In genomic region chr17:49603238-49603637, GRCh38 we compare ENCODE assay signal across 18 cellular contexts. TPM values are rescaled to one million over a fixed set of nuclear protein-coding genes. Genes with fewer than 3 reads are reported as not detected.
DNase-seq lines count a peak whose midpoint lies in the region; ATAC-seq and TF ChIP-seq lines count a peak whose summit lies in the region.
"Had no signal": no experiment of that assay in that cellular context is flagged by ENCODE, and none has a peak within 500 bp of the region (broad histone marks: within the 10 kb centered on the region; RNA-seq: fewer than 3 reads in every experiment).

No MANE protein-coding gene starts in this region.

- peak; percentile 81 for DNase-seq in fibroblast of gingiva (ENCODE audit: low read depth)
- peak; percentile 4 for DNase-seq in midbrain (lab: John Stamatoyannopoulos, UW)
- no peak for DNase-seq in transverse colon
- no peak for DNase-seq in inferior parietal cortex (ENCODE audit: extremely low spot score)
- DNase-seq in NCI-H345 treated with DMSO at 0.1 percent for 48 hours (lab: John Stamatoyannopoulos, UW; ENCODE audit: unreplicated experiment), result no peak
- no peak for DNase-seq in omental fat pad (ENCODE audit: low spot score)
- DNase-seq: activated CD4-positive, alpha-beta T cell treated with anti-CD3 and anti-CD28 coated beads for 4 hours; activated CD8-positive, alpha-beta memory T cell treated with anti-CD3 and anti-CD28 coated beads, Interleukin-2, amount 50 U/mL, for 48 hours; activated naive CD4-positive, alpha-beta T cell treated with Interleukin-2 at 50 U/mL for 16 hours; brain microvascular endothelial cell; DMS79; foreskin melanocyte; naive thymus-derived CD8-positive, alpha-beta T cell; NCI-H1694; NCI-H345; SIG-M5; T-helper 9 cell had no signal

- in situ Hi-C loops in transverse colon (cut with MboI; ENCODE audit: low pct_ligation_motif_present in 1 of 4, low pct_unique_long_range_greater_than_20kb in 1 of 4, low sequenced_read_pairs in 3 of 4), result no loop called here

- no peak overlapping the region for H3K4me3 ChIP-seq in transverse colon

- peaks cover 0 to 16% (median 0%) of the 10 kb centered on the region in 4 donors for H3K4me1 ChIP-seq in transverse colon

- H3K27ac ChIP-seq in VCaP (peak overlapping the region; percentile 63; the same call in 1 of the 2 replicates), transverse colon (peak overlapping the region in 3 of 4 donors; percentile 11 to 42 (median 25))
- H3K27ac ChIP-seq: brain microvascular endothelial cell had no signal

- H3K9me3 ChIP-seq in transverse colon, result no peaks in the 10 kb centered on the region

- 52 to 70% methylated on average over 3 of the region's 3 CpGs for WGBS in transverse colon (ENCODE audit: low coverage in 1 of 2), 2 donors

- no peak for ATAC-seq in omental fat pad (ENCODE audit: low FRiP score)
- ATAC-seq: naive thymus-derived CD8-positive, alpha-beta T cell had no signal

- no peak for TF ChIP-seq EP300 in transverse colon (IDR thresholded peaks at IDR 0.05; ENCODE audit: low read depth)

- H3K36me3 ChIP-seq in transverse colon, result peaks cover 0 to 85% (median 29%) of the 10 kb centered on the region in 4 donors

- TF ChIP-seq CTCF in VCaP (conservative IDR thresholded peaks at IDR 0.05) (no peak), transverse colon (IDR thresholded peaks at IDR 0.05) (no peak), omental fat pad (IDR thresholded peaks at IDR 0.05) (no peak)

- intact Hi-C loops in transverse colon (cut with DNase I; ENCODE audit: low total_unique reads), result no loop called here

- no peaks in the 10 kb centered on the region for H3K27me3 ChIP-seq in transverse colon
- H3K27me3 ChIP-seq: brain microvascular endothelial cell had no signal

- TF ChIP-seq POLR2A in transverse colon (IDR thresholded peaks at IDR 0.05), result no peak

RNA-seq across cellular contexts. Expression of gene NXPH3, which starts 27.6 kb away (rescaled TPM):
- total RNA-seq in transverse colon, result 1 to 10 TPM in 2 of 4 donors, under 1 TPM in 2; 0.20 to 4.6 (median 2.6) TPM
- 1 to 10 TPM; 2.9 to 7.4 (median 5.8) TPM for total RNA-seq in omental fat pad
- total RNA-seq: naive thymus-derived CD8-positive, alpha-beta T cell had no signal

Comparison
In these comparisons a context has a peak if more than half of its experiments do, and no peak if none do; other contexts are left out.
1. DNase-seq: peak in fibroblast of gingiva (single experiment) and midbrain (single experiment); none in transverse colon (single experiment), inferior parietal cortex (single experiment), NCI-H345 treated with DMSO at 0.1 percent for 48 hours (single experiment) and omental fat pad (single experiment).